11 cellular contexts compared by ENCODE assay signal in genomic region chr10:60098676-60099601, GRCh38.
A peak's percentile ranks its signal among the peaks of the same experiment; 100 is the strongest.
DNase-seq lines count a peak whose midpoint lies in the region; ATAC-seq and TF ChIP-seq lines count a peak whose summit lies in the region.
"Had no signal": no experiment of that assay in that cellular context is flagged by ENCODE, and none has a peak within 500 bp of the region (broad histone marks: within the 10 kb centered on the region; RNA-seq: fewer than 3 reads in every experiment).

No MANE protein-coding gene starts in this region.

- H3K79me2 ChIP-seq in KMS-11 (ENCODE audit: insufficient read depth, low read depth) (no peaks in the 10 kb centered on the region), neural progenitor cell (ENCODE audit: low read depth) (no peaks in the 10 kb centered on the region)

- no peaks in the 10 kb centered on the region for H3K9me3 ChIP-seq in colonic mucosa
- no peaks in the 10 kb centered on the region for H3K9me3 ChIP-seq in neural progenitor cell (ENCODE audit: low read depth)
- H3K9me3 ChIP-seq: body of pancreas had no signal

- H3K4me3 ChIP-seq in KMS-11 (IDR thresholded peaks at IDR 0.05; ENCODE audit: insufficient read depth, low read depth, low read length) (no peak overlapping the region), colonic mucosa (no peak overlapping the region), neural progenitor cell (no peak overlapping the region)
- H3K4me3 ChIP-seq: body of pancreas had no signal

- H3K27me3 ChIP-seq in KMS-11 (ENCODE audit: insufficient read depth, low read depth) (no peaks in the 10 kb centered on the region), colonic mucosa (no peaks in the 10 kb centered on the region), neural progenitor cell (no peaks in the 10 kb centered on the region)
- H3K27me3 ChIP-seq: body of pancreas had no signal

- no peak for ATAC-seq in HG02973 (IDR thresholded peaks at IDR 0.05; ENCODE audit: unreplicated experiment)
- ATAC-seq: body of pancreas had no signal

- DNase-seq in DMS 273 (lab: John Stamatoyannopoulos, UW; ENCODE audit: unreplicated experiment) (peak; percentile 7), DMS 273 treated with DMSO at 0.1 percent for 48 hours (lab: John Stamatoyannopoulos, UW) (no peak), colonic mucosa (peak; percentile 26), neural progenitor cell (ENCODE audit: low spot score) (peak; percentile 4)
- no peak for DNase-seq in activated CD8-positive, alpha-beta memory T cell treated with anti-CD3 and anti-CD28 coated beads for 24 hours
- no peak for DNase-seq in activated CD8-positive, alpha-beta memory T cell treated with anti-CD3 and anti-CD28 coated beads, Interleukin-2, amount 50 U/mL, for 4 hours
- DNase-seq: NCI-H2171 treated with DMSO at 0.1 percent for 48 hours, posterior cingulate gyrus had no signal

- no peaks in the 10 kb centered on the region for H3K9me3 Mint-ChIP-seq in neural progenitor cell

- H3K27ac ChIP-seq in KMS-11 (no peak overlapping the region), colonic mucosa (no peak overlapping the region), neural progenitor cell (no peak overlapping the region)
- H3K27ac ChIP-seq: body of pancreas had no signal

- no peak overlapping the region for H3K27ac Mint-ChIP-seq in neural progenitor cell

- intact Hi-C loops in colonic mucosa (cut with DNase I), result loop anchor here (10.0 kb wide), 1 partner anchor 546 kb away; no protein-coding TSS in a partner anchor

- peaks cover 3% of the 10 kb centered on the region for H3F3A ChIP-seq in neural progenitor cell (ENCODE audit: low read depth)

- peaks cover 9% of the 10 kb centered on the region for H3K36me3 Mint-ChIP-seq in neural progenitor cell

- H3K4me1 Mint-ChIP-seq in neural progenitor cell, result no peaks in the 10 kb centered on the region

- no peaks in the 10 kb centered on the region; the same call in 1 of the 2 replicates for H4K20me1 ChIP-seq in KMS-11 (ENCODE audit: insufficient read depth)
- H4K20me1 ChIP-seq in neural progenitor cell (ENCODE audit: low read depth), result no peaks in the 10 kb centered on the region

- H3K9ac ChIP-seq in KMS-11 (no peak overlapping the region), colonic mucosa (ENCODE audit: low read depth in 2 of 2, low read length in 2 of 2) (no peak overlapping the region), neural progenitor cell (no peak overlapping the region)

- H3K4me1 ChIP-seq in KMS-11 (ENCODE audit: low read depth, poor library complexity, severe bottlenecking) (peaks cover 11% of the 10 kb centered on the region), colonic mucosa (no peaks in the 10 kb centered on the region), neural progenitor cell (no peaks in the 10 kb centered on the region)
- H3K4me1 ChIP-seq: body of pancreas had no signal

- H3K4me3 Mint-ChIP-seq in neural progenitor cell, result no peak overlapping the region

- H3K27me3 Mint-ChIP-seq in neural progenitor cell (ENCODE audit: insufficient read depth, low read depth), result peaks cover 3% of the 10 kb centered on the region

- no peak overlapping the region for H2AFZ ChIP-seq in KMS-11 (ENCODE audit: low read depth)
- no peak overlapping the region for H2AFZ ChIP-seq in neural progenitor cell (replicated peaks)

- peaks cover 6% of the 10 kb centered on the region; the same call in 1 of the 2 replicates for H3K36me3 ChIP-seq in KMS-11 (ENCODE audit: insufficient read depth)
- no peaks in the 10 kb centered on the region for H3K36me3 ChIP-seq in colonic mucosa
- H3K36me3 ChIP-seq in neural progenitor cell, result no peaks in the 10 kb centered on the region

- TF ChIP-seq CTCF in KMS-11 (conservative IDR thresholded peaks at IDR 0.05; ENCODE audit: low read depth, low read length), result peak; percentile 43
- TF ChIP-seq CTCF in colonic mucosa (IDR thresholded peaks at IDR 0.05), result no peak
- peak; percentile 35 for TF ChIP-seq CTCF in neural progenitor cell (IDR thresholded peaks at IDR 0.05)

- no peak overlapping the region for H3K4me2 ChIP-seq in KMS-11
- H3K4me2 ChIP-seq in neural progenitor cell, result no peak overlapping the region

Comparison
In these comparisons a context has a peak if more than half of its experiments do, and no peak if none do; other contexts are left out.
1. DNase-seq: peak in DMS 273 (single experiment), colonic mucosa (single experiment) and neural progenitor cell (single experiment); none in DMS 273 treated with DMSO at 0.1 percent for 48 hours (single experiment), activated CD8-positive, alpha-beta memory T cell treated with anti-CD3 and anti-CD28 coated beads for 24 hours (single experiment) and activated CD8-positive, alpha-beta memory T cell treated with anti-CD3 and anti-CD28 coated beads, Interleukin-2, amount 50 U/mL, for 4 hours (single experiment).